14 cellular contexts compared by ENCODE assay signal in the genomic region with DNA sequence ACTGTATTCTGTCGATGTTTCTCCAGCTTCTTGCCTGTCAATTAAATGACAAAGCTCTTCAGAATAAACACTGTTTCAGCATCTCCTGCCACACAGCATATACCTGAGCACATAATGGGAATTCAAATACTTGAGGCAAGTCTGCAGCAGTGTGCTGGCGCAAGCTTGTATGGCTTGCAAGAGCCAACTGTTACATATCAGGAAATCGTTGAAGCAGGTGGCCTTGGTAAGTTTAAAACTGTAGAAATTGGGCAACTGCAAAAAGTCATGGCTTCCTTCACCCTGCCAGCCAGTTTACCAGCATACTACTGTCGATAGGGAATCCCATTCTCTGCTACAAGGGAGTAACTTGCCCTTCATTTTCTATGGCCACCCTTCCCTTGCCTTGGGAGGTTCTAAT.
"Had no signal": no experiment of that assay in that cellular context is flagged by ENCODE, and none has a peak within 500 bp of the region (broad histone marks: within the 10 kb centered on the region; RNA-seq: fewer than 3 reads in every experiment).

No MANE protein-coding gene starts in this region.

- H3K27me3 ChIP-seq: dorsolateral prefrontal cortex, esophagus muscularis mucosa, thyroid gland, uterus had no signal

- H3K27me3 Mint-ChIP-seq: activated B cell treated with CpG ODN at 0.5 μM for 24 hours; activated CD4-positive, alpha-beta T cell treated with anti-CD3 and anti-CD28 coated beads, Interleukin-2, amount 10 ng/mL, durations not matched to agents 24 days and 14 days; activated naive CD4-positive, alpha-beta T cell treated with anti-CD3 and anti-CD28 coated beads, Interleukin-2, amount 50 U/mL, for 24 hours had no signal

- H3K36me3 ChIP-seq: esophagus muscularis mucosa, thyroid gland, uterus had no signal

- ATAC-seq: left lobe of liver had no signal

- H3K4me3 Mint-ChIP-seq: activated B cell treated with CpG ODN at 0.5 μM for 24 hours; activated CD4-positive, alpha-beta T cell treated with anti-CD3 and anti-CD28 coated beads, Interleukin-2, amount 10 ng/mL, durations not matched to agents 24 days and 14 days; activated naive CD4-positive, alpha-beta T cell treated with anti-CD3 and anti-CD28 coated beads, Interleukin-2, amount 50 U/mL, for 24 hours; neural crest cell; T-helper 1 cell treated with Interleukin-12 subunit alpha and Interleukin-12 subunit beta and Interleukin-4 antibody, amounts not matched to agents 30 μg/mL and 1 μg/mL, for 36 hours had no signal

- H3K4me3 ChIP-seq: dorsolateral prefrontal cortex, esophagus muscularis mucosa, thyroid gland, uterus had no signal

- DNase-seq: activated B cell treated with CpG ODN at 0.5 μM for 24 hours; activated CD4-positive, alpha-beta T cell treated with anti-CD3 and anti-CD28 coated beads, Interleukin-2, amount 10 ng/mL, durations not matched to agents 24 days and 14 days; activated CD8-positive, alpha-beta memory T cell treated with anti-CD3 and anti-CD28 coated beads for 24 hours; anterior cingulate cortex; dorsolateral prefrontal cortex; retina; thyroid gland; uterus had no signal

- H3K27ac Mint-ChIP-seq: activated B cell treated with CpG ODN at 0.5 μM for 24 hours; activated CD4-positive, alpha-beta T cell treated with anti-CD3 and anti-CD28 coated beads, Interleukin-2, amount 10 ng/mL, durations not matched to agents 24 days and 14 days; activated T-helper 2 cell treated with anti-CD3 and anti-CD28 coated beads, Interferon-gamma antibody, Interleukin-2, Interleukin-4, amounts not matched to agents 10 μg/mL and 5 μg/mL and 100 μg/mL, durations not matched to agents 14 hours and 24 hours and 36 hours; T-helper 1 cell treated with Interleukin-12 subunit alpha and Interleukin-12 subunit beta and Interleukin-4 antibody, amounts not matched to agents 30 μg/mL and 1 μg/mL, for 36 hours had no signal

- H3K9me3 ChIP-seq: esophagus muscularis mucosa, thyroid gland, uterus had no signal

- H3K9me3 Mint-ChIP-seq: activated B cell treated with CpG ODN at 0.5 μM for 24 hours; activated CD4-positive, alpha-beta T cell treated with anti-CD3 and anti-CD28 coated beads, Interleukin-2, amount 10 ng/mL, durations not matched to agents 24 days and 14 days; activated naive CD4-positive, alpha-beta T cell treated with anti-CD3 and anti-CD28 coated beads, Interleukin-2, amount 50 U/mL, for 24 hours; activated T-helper 2 cell treated with anti-CD3 and anti-CD28 coated beads, Interferon-gamma antibody, Interleukin-2, Interleukin-4, amounts not matched to agents 10 μg/mL and 5 μg/mL and 100 μg/mL, durations not matched to agents 14 hours and 24 hours and 36 hours; neural crest cell; T-helper 1 cell treated with Interleukin-12 subunit alpha and Interleukin-12 subunit beta and Interleukin-4 antibody, amounts not matched to agents 30 μg/mL and 1 μg/mL, for 36 hours had no signal

- H3K27ac ChIP-seq: dorsolateral prefrontal cortex, esophagus muscularis mucosa, thyroid gland, uterus had no signal

- H3K36me3 Mint-ChIP-seq: activated naive CD4-positive, alpha-beta T cell treated with anti-CD3 and anti-CD28 coated beads, Interleukin-2, amount 50 U/mL, for 24 hours had no signal

- H3K4me1 ChIP-seq: thyroid gland, uterus had no signal
